8 cellular contexts compared by ENCODE assay signal in genomic region chr7:111029574-111030357, GRCh38.
DNase-seq lines count a peak whose midpoint lies in the region; ATAC-seq and TF ChIP-seq lines count a peak whose summit lies in the region.

No MANE protein-coding gene starts in this region.

- no peak overlapping the region for H3K4me3 Mint-ChIP-seq in nephron progenitor cell

- H3K27me3 Mint-ChIP-seq in nephron progenitor cell (ENCODE audit: low read depth, poor library complexity): no peaks in the 10 kb centered on the region

- ATAC-seq in HG03442 (IDR thresholded peaks at IDR 0.05; ENCODE audit: unreplicated experiment): peak; percentile 69

- no peak overlapping the region for H3K27ac Mint-ChIP-seq in nephron progenitor cell

- no peak for TF ChIP-seq CTCF in right atrium auricular region (IDR thresholded peaks at IDR 0.05)
- TF ChIP-seq CTCF in nephron progenitor cell (IDR thresholded peaks at IDR 0.05): no peak

- intact Hi-C loops in cardiac septum (cut with DNase I): no loop called here

- no peak overlapping the region for H3K27ac ChIP-seq in right atrium auricular region

- no peaks in the 10 kb centered on the region for H3K36me3 Mint-ChIP-seq in nephron progenitor cell (ENCODE audit: low read depth)

- H3K4me3 ChIP-seq in right atrium auricular region: no peak overlapping the region

- peaks cover 36% of the 10 kb centered on the region for H3K4me1 Mint-ChIP-seq in nephron progenitor cell

- H3K4me1 ChIP-seq in right atrium auricular region: peaks cover 0 to 13% of the 10 kb centered on the region in 2 donors

- no peaks in the 10 kb centered on the region for H3K36me3 ChIP-seq in right atrium auricular region

- no peaks in the 10 kb centered on the region for H3K27me3 ChIP-seq in right atrium auricular region

- H3K9me3 ChIP-seq in right atrium auricular region: no peaks in the 10 kb centered on the region

- H3K9me3 Mint-ChIP-seq in nephron progenitor cell: no peaks in the 10 kb centered on the region

- DNase-seq in right atrium auricular region (ENCODE audit: low spot score) (peak; percentile 62), cardiac septum (ENCODE audit: low spot score) (no peak), lung microvascular endothelial cell (ENCODE audit: low read depth in 2 of 2) (peak; percentile 23 to 52), nephron progenitor cell (no peak), NCI-H146 (lab: John Stamatoyannopoulos, UW) (no peak)
- peak; percentile 33 for DNase-seq in activated CD8-positive, alpha-beta memory T cell treated with anti-CD3 and anti-CD28 coated beads, Interleukin-2, amount 50 U/mL, for 4 hours
- DNase-seq in activated effector memory CD4-positive, alpha-beta T cell treated with Interleukin-2 at 50 U/mL for 16 hours: no peak

Comparison
In these comparisons a context has a peak if more than half of its experiments do, and no peak if none do; other contexts are left out.
1. DNase-seq: peak in right atrium auricular region (single experiment), activated CD8-positive, alpha-beta memory T cell treated with anti-CD3 and anti-CD28 coated beads, Interleukin-2, amount 50 U/mL, for 4 hours (single experiment) and lung microvascular endothelial cell (2 of 2); none in cardiac septum (single experiment), nephron progenitor cell (single experiment), activated effector memory CD4-positive, alpha-beta T cell treated with Interleukin-2 at 50 U/mL for 16 hours (single experiment) and NCI-H146 (single experiment).